ENCODE assay signal across 1 cellular context in the genomic region with DNA sequence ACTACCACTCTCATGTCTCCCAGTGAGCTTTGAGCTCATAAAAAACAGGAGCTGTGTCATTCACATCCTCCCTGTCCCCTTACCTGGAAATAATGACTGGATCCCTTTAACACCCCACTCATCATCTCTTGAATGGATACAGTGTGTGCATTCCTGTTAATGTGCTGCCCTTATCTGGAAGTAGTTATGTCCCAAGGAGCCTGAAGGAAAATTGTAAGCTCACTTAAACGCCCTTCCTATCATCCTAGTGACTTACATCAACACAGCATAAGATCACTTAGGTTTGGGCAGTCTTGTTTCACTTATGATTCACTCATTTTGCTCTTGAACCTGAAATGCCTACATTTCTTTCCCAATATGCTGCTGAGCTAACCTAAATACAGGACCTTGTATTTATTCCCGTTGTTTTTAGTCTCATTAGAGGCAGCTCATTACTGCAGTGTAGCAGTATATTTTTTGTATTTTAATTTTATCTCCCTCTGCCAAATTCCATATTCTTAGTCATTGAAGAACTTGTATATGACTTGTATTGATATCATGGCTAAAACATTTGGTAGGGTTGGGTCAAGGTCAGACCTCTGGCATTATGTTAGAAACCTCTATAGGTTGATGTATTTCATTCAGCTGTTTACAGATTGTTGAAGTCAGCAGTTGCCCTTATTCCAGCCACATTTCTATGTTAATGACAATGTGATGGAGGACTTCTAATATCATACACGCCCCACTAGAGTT.
TF ChIP-seq lines count a peak whose summit lies in the region.

No MANE protein-coding gene starts in this region.

TF ChIP-seq in IMR-90, 13 proteins besides CTCF, POLR2A, EP300 and RAD21 (continued from another document):
- TF ChIP-seq, protein P1, sequence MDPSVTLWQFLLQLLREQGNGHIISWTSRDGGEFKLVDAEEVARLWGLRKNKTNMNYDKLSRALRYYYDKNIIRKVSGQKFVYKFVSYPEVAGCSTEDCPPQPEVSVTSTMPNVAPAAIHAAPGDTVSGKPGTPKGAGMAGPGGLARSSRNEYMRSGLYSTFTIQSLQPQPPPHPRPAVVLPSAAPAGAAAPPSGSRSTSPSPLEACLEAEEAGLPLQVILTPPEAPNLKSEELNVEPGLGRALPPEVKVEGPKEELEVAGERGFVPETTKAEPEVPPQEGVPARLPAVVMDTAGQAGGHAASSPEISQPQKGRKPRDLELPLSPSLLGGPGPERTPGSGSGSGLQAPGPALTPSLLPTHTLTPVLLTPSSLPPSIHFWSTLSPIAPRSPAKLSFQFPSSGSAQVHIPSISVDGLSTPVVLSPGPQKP (IDR thresholded peaks at IDR 0.05; ENCODE audit: borderline replicate concordance, low read depth, low read length): no peak
- TF ChIP-seq FOS (IDR thresholded peaks at IDR 0.05; ENCODE audit: low read depth, low read length) (peak; percentile 29; the same call in 1 of the 2 replicates), MAFK (IDR thresholded peaks at IDR 0.05; ENCODE audit: low read depth, low read length) (no peak), USF2 (IDR thresholded peaks at IDR 0.05; ENCODE audit: low read depth, low read length) (no peak), CEBPB (IDR thresholded peaks at IDR 0.05; ENCODE audit: low read depth, low read length) (peak; percentile 60), MXI1 (IDR thresholded peaks at IDR 0.05; ENCODE audit: borderline replicate concordance, low read depth, low read length) (no peak)
TF ChIP-seq in IMR-90: peak in this region for 2.
